1 cellular context compared by ENCODE assay signal in the genomic region with DNA sequence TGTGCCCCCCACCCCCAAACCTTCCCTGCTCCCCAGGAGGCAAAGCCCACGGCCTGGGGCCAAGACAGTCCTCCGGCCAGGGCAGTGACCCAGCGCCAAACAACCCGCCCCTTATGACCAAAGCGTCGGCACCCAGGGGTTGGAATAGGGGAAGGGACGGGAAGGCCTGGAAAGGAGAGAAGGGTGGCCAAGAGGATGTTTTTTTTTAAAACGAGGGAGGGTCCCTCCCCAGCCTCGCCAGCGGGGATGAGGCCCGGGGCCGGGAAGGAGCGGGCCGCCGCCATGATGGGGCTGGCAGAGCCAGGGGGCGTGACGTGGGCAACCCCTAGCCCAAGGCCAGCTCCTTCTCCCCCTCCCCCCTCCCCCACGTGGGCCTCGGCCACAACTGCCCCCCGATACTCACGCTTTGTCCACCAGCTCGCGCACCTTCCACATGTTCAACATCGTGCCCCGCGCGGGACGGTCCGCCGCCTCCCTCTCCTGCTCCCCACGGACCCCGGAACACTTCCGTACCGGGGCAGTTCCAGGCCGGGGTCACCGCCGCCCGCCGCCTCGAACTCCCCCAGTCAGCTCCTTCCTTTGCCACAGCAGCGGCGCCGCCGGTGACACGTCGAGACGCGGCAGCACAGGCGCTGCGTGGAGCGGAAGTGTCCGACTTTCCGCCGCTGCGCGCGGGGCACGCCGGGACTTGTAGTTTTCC.
TF ChIP-seq lines count a peak whose summit lies in the region.

Gene CLINT1, minus strand, starts transcription at position 619 of the 700 bp plus-strand sequence. Its CDS starts 175 bp downstream, at position 444.

TF ChIP-seq in K562, 482 proteins besides CTCF, POLR2A, EP300 and RAD21 (continued from another document and continues in another):
- TF ChIP-seq, protein P1, sequence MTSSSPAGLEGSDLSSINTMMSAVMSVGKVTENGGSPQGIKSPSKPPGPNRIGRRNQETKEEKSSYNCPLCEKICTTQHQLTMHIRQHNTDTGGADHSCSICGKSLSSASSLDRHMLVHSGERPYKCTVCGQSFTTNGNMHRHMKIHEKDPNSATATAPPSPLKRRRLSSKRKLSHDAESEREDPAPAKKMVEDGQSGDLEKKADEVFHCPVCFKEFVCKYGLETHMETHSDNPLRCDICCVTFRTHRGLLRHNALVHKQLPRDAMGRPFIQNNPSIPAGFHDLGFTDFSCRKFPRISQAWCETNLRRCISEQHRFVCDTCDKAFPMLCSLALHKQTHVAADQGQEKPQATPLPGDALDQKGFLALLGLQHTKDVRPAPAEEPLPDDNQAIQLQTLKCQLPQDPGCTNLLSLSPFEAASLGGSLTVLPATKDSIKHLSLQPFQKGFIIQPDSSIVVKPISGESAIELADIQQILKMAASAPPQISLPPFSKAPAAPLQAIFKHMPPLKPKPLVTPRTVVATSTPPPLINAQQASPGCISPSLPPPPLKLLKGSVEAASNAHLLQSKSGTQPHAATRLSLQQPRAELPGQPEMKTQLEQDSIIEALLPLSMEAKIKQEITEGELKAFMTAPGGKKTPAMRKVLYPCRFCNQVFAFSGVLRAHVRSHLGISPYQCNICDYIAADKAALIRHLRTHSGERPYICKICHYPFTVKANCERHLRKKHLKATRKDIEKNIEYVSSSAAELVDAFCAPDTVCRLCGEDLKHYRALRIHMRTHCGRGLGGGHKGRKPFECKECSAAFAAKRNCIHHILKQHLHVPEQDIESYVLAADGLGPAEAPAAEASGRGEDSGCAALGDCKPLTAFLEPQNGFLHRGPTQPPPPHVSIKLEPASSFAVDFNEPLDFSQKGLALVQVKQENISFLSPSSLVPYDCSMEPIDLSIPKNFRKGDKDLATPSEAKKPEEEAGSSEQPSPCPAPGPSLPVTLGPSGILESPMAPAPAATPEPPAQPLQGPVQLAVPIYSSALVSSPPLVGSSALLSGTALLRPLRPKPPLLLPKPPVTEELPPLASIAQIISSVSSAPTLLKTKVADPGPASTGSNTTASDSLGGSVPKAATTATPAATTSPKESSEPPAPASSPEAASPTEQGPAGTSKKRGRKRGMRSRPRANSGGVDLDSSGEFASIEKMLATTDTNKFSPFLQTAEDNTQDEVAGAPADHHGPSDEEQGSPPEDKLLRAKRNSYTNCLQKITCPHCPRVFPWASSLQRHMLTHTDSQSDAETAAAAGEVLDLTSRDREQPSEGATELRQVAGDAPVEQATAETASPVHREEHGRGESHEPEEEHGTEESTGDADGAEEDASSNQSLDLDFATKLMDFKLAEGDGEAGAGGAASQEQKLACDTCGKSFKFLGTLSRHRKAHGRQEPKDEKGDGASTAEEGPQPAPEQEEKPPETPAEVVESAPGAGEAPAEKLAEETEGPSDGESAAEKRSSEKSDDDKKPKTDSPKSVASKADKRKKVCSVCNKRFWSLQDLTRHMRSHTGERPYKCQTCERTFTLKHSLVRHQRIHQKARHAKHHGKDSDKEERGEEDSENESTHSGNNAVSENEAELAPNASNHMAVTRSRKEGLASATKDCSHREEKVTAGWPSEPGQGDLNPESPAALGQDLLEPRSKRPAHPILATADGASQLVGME (CRISPR knock-in tag; IDR thresholded peaks at IDR 0.05): no peak
- TF ChIP-seq CREB1 (IDR thresholded peaks at IDR 0.05) (peak; percentile 98), CREB1 (CRISPR knock-in tag; IDR thresholded peaks at IDR 0.05) (peak; percentile 95), SMAD4 (CRISPR knock-in tag; conservative IDR thresholded peaks at IDR 0.05) (no peak; the same call in 1 of the 2 replicates), FOXK1 (CRISPR knock-in tag; IDR thresholded peaks at IDR 0.05; ENCODE audit: borderline replicate concordance) (peak; percentile 6; the same call in 1 of the 2 replicates), ZBTB40 (IDR thresholded peaks at IDR 0.05) (peak; percentile 93), ZBTB40 (CRISPR knock-in tag; IDR thresholded peaks at IDR 0.05) (no peak), ZBTB12 (CRISPR knock-in tag; IDR thresholded peaks at IDR 0.05) (peak; percentile 88), TFAP4 (CRISPR knock-in tag; IDR thresholded peaks at IDR 0.05; ENCODE audit: borderline replicate concordance) (peak; percentile 71), DPF2 (IDR thresholded peaks at IDR 0.05) (no peak), ZNF551 (CRISPR knock-in tag; IDR thresholded peaks at IDR 0.05) (no peak), PML (IDR thresholded peaks at IDR 0.05; ENCODE audit: low read length) (peak; percentile 72), ZNF75A (CRISPR knock-in tag; IDR thresholded peaks at IDR 0.05) (no peak), HDAC8 (tag; IDR thresholded peaks at IDR 0.05) (no peak), CHD1 (IDR thresholded peaks at IDR 0.05; ENCODE audit: low read length) (peak; percentile 76), ZNF23 (CRISPR knock-in tag; IDR thresholded peaks at IDR 0.05) (no peak), SAFB2 (IDR thresholded peaks at IDR 0.05; ENCODE audit: borderline replicate concordance, low read depth, low read length, severe bottlenecking) (no peak), SPI1 (IDR thresholded peaks at IDR 0.05; ENCODE audit: borderline replicate concordance, low read depth, low read length) (peak; percentile 81), RBBP5 (IDR thresholded peaks at IDR 0.05; ENCODE audit: borderline replicate concordance, insufficient read depth, low read length, poor library complexity, severe bottlenecking) (peak; percentile 87)
- TF ChIP-seq, protein P2, sequence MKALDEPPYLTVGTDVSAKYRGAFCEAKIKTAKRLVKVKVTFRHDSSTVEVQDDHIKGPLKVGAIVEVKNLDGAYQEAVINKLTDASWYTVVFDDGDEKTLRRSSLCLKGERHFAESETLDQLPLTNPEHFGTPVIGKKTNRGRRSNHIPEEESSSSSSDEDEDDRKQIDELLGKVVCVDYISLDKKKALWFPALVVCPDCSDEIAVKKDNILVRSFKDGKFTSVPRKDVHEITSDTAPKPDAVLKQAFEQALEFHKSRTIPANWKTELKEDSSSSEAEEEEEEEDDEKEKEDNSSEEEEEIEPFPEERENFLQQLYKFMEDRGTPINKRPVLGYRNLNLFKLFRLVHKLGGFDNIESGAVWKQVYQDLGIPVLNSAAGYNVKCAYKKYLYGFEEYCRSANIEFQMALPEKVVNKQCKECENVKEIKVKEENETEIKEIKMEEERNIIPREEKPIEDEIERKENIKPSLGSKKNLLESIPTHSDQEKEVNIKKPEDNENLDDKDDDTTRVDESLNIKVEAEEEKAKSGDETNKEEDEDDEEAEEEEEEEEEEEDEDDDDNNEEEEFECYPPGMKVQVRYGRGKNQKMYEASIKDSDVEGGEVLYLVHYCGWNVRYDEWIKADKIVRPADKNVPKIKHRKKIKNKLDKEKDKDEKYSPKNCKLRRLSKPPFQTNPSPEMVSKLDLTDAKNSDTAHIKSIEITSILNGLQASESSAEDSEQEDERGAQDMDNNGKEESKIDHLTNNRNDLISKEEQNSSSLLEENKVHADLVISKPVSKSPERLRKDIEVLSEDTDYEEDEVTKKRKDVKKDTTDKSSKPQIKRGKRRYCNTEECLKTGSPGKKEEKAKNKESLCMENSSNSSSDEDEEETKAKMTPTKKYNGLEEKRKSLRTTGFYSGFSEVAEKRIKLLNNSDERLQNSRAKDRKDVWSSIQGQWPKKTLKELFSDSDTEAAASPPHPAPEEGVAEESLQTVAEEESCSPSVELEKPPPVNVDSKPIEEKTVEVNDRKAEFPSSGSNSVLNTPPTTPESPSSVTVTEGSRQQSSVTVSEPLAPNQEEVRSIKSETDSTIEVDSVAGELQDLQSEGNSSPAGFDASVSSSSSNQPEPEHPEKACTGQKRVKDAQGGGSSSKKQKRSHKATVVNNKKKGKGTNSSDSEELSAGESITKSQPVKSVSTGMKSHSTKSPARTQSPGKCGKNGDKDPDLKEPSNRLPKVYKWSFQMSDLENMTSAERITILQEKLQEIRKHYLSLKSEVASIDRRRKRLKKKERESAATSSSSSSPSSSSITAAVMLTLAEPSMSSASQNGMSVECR (CRISPR knock-in tag; IDR thresholded peaks at IDR 0.05): peak; percentile 72; the same call in 1 of the 2 replicates
- TF ChIP-seq, protein P3, sequence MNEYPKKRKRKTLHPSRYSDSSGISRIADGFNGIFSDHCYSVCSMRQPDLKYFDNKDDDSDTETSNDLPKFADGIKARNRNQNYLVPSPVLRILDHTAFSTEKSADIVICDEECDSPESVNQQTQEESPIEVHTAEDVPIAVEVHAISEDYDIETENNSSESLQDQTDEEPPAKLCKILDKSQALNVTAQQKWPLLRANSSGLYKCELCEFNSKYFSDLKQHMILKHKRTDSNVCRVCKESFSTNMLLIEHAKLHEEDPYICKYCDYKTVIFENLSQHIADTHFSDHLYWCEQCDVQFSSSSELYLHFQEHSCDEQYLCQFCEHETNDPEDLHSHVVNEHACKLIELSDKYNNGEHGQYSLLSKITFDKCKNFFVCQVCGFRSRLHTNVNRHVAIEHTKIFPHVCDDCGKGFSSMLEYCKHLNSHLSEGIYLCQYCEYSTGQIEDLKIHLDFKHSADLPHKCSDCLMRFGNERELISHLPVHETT (CRISPR knock-in tag; conservative IDR thresholded peaks at IDR 0.05 in 1 of 2, IDR thresholded peaks at IDR 0.05 in 1 of 2): peak in 1 of 2 experiments; percentile 76; a peak in 2 of 4 replicates
